ENCODE assay signal across 1 cellular context in the genomic region with DNA sequence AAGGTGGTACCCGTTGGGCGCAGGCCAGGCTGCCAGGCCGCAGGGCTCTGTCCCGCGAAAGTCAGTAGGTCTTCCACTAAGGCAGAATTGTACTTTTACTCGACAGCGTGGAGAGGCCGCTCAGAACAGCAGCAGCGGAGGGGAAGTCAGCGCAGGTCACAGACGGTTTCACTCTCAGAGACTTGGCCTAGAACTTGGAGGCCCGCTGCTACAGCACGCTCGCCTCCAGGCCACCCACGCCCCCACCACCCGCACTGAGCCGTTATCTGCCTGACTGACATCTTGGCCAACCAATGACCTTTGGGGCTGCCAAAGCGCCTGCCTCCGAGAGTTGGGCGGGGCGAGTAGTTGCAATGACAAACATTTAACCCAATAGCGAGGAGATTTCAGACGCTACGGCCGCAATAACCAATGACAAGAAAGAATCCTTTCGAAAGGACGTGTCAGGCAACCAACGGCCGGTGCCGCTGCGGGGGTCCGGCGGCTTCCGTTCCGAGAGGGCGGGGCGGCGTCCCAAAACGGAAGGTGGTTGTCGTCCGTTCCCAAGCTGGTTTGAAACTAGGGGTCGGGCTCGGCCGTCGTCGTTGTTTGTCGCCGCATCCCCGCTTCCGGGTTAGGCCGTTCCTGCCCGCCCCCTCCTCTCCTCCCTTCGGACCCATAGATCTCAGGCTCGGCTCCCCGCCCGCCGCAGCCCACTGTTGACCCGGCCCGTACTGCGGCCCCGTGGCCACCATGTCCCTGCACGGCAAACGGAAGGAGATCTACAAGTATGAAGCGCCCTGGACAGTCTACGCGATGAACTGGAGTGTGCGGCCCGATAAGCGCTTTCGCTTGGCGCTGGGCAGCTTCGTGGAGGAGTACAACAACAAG.
TF ChIP-seq lines count a peak whose summit lies in the region.

A gene with protein sequence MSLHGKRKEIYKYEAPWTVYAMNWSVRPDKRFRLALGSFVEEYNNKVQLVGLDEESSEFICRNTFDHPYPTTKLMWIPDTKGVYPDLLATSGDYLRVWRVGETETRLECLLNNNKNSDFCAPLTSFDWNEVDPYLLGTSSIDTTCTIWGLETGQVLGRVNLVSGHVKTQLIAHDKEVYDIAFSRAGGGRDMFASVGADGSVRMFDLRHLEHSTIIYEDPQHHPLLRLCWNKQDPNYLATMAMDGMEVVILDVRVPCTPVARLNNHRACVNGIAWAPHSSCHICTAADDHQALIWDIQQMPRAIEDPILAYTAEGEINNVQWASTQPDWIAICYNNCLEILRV (plus strand): TSS at position 532 of the 870 bp plus-strand sequence. CDS start 201 bp downstream, at position 733.

TF ChIP-seq in HepG2, 621 proteins besides CTCF, POLR2A, EP300 and RAD21 (continued from another document and continues in another):
- TF ChIP-seq, protein P1, sequence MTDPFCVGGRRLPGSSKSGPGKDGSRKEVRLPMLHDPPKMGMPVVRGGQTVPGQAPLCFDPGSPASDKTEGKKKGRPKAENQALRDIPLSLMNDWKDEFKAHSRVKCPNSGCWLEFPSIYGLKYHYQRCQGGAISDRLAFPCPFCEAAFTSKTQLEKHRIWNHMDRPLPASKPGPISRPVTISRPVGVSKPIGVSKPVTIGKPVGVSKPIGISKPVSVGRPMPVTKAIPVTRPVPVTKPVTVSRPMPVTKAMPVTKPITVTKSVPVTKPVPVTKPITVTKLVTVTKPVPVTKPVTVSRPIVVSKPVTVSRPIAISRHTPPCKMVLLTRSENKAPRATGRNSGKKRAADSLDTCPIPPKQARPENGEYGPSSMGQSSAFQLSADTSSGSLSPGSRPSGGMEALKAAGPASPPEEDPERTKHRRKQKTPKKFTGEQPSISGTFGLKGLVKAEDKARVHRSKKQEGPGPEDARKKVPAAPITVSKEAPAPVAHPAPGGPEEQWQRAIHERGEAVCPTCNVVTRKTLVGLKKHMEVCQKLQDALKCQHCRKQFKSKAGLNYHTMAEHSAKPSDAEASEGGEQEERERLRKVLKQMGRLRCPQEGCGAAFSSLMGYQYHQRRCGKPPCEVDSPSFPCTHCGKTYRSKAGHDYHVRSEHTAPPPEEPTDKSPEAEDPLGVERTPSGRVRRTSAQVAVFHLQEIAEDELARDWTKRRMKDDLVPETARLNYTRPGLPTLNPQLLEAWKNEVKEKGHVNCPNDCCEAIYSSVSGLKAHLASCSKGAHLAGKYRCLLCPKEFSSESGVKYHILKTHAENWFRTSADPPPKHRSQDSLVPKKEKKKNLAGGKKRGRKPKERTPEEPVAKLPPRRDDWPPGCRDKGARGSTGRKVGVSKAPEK (CRISPR knock-in tag; IDR thresholded peaks at IDR 0.05; ENCODE audit: borderline replicate concordance), result no peak
- TF ChIP-seq HNRNPLL (IDR thresholded peaks at IDR 0.05; ENCODE audit: low read depth, low read length, poor library complexity, severe bottlenecking) (peak; percentile 84), GZF1 (CRISPR knock-in tag; IDR thresholded peaks at IDR 0.05) (peak; percentile 84), ZNF235 (CRISPR knock-in tag; IDR thresholded peaks at IDR 0.05; ENCODE audit: borderline replicate concordance) (no peak; the same call in 1 of the 2 replicates), ZMYM3 (CRISPR knock-in tag; IDR thresholded peaks at IDR 0.05) (peak; percentile 48; the same call in 1 of the 2 replicates), ATAD3A (CRISPR knock-in tag; IDR thresholded peaks at IDR 0.05) (no peak), ZNF367 (CRISPR knock-in tag; IDR thresholded peaks at IDR 0.05; ENCODE audit: borderline replicate concordance) (peak; percentile 75), ZNF570 (CRISPR knock-in tag; IDR thresholded peaks at IDR 0.05; ENCODE audit: borderline replicate concordance) (0 out of 2 replicates have a peak, but pooled peaks have one; percentile 21), KLF16 (CRISPR knock-in tag; IDR thresholded peaks at IDR 0.05) (peak in 1 of 2 experiments; percentile 87; a peak in 2 of 4 replicates), ZNF749 (CRISPR knock-in tag; IDR thresholded peaks at IDR 0.05; ENCODE audit: borderline replicate concordance) (0 out of 2 replicates have a peak, but pooled peaks have one; percentile 48), DPF2 (CRISPR knock-in tag; IDR thresholded peaks at IDR 0.05; ENCODE audit: borderline replicate concordance, low read depth) (no peak), SALL2 (CRISPR knock-in tag; IDR thresholded peaks at IDR 0.05) (peak; percentile 90; the same call in 1 of the 2 replicates), ZSCAN12 (CRISPR knock-in tag; IDR thresholded peaks at IDR 0.05) (peak; percentile 27; the same call in 1 of the 2 replicates), ZSCAN9 (CRISPR knock-in tag; IDR thresholded peaks at IDR 0.05; ENCODE audit: borderline replicate concordance) (peak; percentile 67; the same call in 1 of the 2 replicates), ZNF326 (CRISPR knock-in tag; IDR thresholded peaks at IDR 0.05; ENCODE audit: borderline replicate concordance) (0 out of 2 replicates have a peak, but pooled peaks have one; percentile 64), HNRNPK (IDR thresholded peaks at IDR 0.05; ENCODE audit: low read depth, low read length, poor library complexity, severe bottlenecking) (peak; percentile 45), HOXA3 (CRISPR knock-in tag; IDR thresholded peaks at IDR 0.05) (peak; percentile 73), ZNF3 (CRISPR knock-in tag; IDR thresholded peaks at IDR 0.05) (0 out of 2 replicates have a peak, but pooled peaks have one; percentile 2), ZBTB42 (CRISPR knock-in tag; IDR thresholded peaks at IDR 0.05) (no peak), SP2 (CRISPR knock-in tag; IDR thresholded peaks at IDR 0.05) (peak; percentile 99), ZFX (CRISPR knock-in tag; IDR thresholded peaks at IDR 0.05; ENCODE audit: low read depth) (peak; percentile 98), PHF21A (CRISPR knock-in tag; IDR thresholded peaks at IDR 0.05) (peak; percentile 61), ZNF556 (CRISPR knock-in tag; IDR thresholded peaks at IDR 0.05; ENCODE audit: borderline replicate concordance) (peak; percentile 90; the same call in 1 of the 2 replicates), NR3C1 (CRISPR knock-in tag; IDR thresholded peaks at IDR 0.05) (0 out of 2 replicates have a peak, but pooled peaks have one; percentile 15), MAFG (CRISPR knock-in tag; IDR thresholded peaks at IDR 0.05) (no peak), ZNF563 (CRISPR knock-in tag; IDR thresholded peaks at IDR 0.05) (no peak; the same call in none of the 2 replicates), KLF13 (CRISPR knock-in tag; IDR thresholded peaks at IDR 0.05) (no peak; the same call in 1 of the 2 replicates), NR2F1 (CRISPR knock-in tag; IDR thresholded peaks at IDR 0.05) (peak in 1 of 2 experiments; percentile 24; a peak in 1 of 4 replicates), RARA (CRISPR knock-in tag; IDR thresholded peaks at IDR 0.05) (peak; percentile 80), ZNF841 (CRISPR knock-in tag; IDR thresholded peaks at IDR 0.05; ENCODE audit: borderline replicate concordance) (no peak), ZNF232 (CRISPR knock-in tag; IDR thresholded peaks at IDR 0.05; ENCODE audit: borderline replicate concordance) (peak; percentile 88; the same call in 1 of the 2 replicates), MAFF (IDR thresholded peaks at IDR 0.05; ENCODE audit: low read depth, low read length) (no peak), STAG1 (CRISPR knock-in tag; IDR thresholded peaks at IDR 0.05) (peak; percentile 28)
- TF ChIP-seq, protein P2, sequence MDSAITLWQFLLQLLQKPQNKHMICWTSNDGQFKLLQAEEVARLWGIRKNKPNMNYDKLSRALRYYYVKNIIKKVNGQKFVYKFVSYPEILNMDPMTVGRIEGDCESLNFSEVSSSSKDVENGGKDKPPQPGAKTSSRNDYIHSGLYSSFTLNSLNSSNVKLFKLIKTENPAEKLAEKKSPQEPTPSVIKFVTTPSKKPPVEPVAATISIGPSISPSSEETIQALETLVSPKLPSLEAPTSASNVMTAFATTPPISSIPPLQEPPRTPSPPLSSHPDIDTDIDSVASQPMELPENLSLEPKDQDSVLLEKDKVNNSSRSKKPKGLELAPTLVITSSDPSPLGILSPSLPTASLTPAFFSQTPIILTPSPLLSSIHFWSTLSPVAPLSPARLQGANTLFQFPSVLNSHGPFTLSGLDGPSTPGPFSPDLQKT (CRISPR knock-in tag; IDR thresholded peaks at IDR 0.05; ENCODE audit: borderline replicate concordance), result no peak; the same call in 1 of the 2 replicates
- TF ChIP-seq, protein P3, sequence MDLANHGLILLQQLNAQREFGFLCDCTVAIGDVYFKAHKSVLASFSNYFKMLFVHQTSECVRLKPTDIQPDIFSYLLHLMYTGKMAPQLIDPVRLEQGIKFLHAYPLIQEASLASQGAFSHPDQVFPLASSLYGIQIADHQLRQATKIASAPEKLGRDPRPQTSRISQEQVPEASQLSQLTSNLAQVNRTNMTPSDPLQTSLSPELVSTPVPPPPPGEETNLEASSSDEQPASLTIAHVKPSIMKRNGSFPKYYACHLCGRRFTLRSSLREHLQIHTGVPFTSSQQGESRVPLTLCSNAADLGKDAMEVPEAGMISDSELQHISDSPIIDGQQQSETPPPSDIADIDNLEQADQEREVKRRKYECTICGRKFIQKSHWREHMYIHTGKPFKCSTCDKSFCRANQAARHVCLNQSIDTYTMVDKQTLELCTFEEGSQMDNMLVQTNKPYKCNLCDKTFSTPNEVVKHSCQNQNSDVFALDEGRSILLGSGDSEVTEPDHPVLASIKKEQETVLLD (CRISPR knock-in tag; IDR thresholded peaks at IDR 0.05; ENCODE audit: low read depth), result 0 out of 2 replicates have a peak, but pooled peaks have one; percentile 85
- TF ChIP-seq, protein P4, sequence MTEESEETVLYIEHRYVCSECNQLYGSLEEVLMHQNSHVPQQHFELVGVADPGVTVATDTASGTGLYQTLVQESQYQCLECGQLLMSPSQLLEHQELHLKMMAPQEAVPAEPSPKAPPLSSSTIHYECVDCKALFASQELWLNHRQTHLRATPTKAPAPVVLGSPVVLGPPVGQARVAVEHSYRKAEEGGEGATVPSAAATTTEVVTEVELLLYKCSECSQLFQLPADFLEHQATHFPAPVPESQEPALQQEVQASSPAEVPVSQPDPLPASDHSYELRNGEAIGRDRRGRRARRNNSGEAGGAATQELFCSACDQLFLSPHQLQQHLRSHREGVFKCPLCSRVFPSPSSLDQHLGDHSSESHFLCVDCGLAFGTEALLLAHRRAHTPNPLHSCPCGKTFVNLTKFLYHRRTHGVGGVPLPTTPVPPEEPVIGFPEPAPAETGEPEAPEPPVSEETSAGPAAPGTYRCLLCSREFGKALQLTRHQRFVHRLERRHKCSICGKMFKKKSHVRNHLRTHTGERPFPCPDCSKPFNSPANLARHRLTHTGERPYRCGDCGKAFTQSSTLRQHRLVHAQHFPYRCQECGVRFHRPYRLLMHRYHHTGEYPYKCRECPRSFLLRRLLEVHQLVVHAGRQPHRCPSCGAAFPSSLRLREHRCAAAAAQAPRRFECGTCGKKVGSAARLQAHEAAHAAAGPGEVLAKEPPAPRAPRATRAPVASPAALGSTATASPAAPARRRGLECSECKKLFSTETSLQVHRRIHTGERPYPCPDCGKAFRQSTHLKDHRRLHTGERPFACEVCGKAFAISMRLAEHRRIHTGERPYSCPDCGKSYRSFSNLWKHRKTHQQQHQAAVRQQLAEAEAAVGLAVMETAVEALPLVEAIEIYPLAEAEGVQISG (CRISPR knock-in tag; IDR thresholded peaks at IDR 0.05), result peak; percentile 82
- TF ChIP-seq, protein P5, sequence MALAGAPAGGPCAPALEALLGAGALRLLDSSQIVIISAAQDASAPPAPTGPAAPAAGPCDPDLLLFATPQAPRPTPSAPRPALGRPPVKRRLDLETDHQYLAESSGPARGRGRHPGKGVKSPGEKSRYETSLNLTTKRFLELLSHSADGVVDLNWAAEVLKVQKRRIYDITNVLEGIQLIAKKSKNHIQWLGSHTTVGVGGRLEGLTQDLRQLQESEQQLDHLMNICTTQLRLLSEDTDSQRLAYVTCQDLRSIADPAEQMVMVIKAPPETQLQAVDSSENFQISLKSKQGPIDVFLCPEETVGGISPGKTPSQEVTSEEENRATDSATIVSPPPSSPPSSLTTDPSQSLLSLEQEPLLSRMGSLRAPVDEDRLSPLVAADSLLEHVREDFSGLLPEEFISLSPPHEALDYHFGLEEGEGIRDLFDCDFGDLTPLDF (CRISPR knock-in tag; IDR thresholded peaks at IDR 0.05), result peak; percentile 79
- TF ChIP-seq, protein P6, sequence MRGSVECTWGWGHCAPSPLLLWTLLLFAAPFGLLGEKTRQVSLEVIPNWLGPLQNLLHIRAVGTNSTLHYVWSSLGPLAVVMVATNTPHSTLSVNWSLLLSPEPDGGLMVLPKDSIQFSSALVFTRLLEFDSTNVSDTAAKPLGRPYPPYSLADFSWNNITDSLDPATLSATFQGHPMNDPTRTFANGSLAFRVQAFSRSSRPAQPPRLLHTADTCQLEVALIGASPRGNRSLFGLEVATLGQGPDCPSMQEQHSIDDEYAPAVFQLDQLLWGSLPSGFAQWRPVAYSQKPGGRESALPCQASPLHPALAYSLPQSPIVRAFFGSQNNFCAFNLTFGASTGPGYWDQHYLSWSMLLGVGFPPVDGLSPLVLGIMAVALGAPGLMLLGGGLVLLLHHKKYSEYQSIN (CRISPR knock-in tag; IDR thresholded peaks at IDR 0.05; ENCODE audit: borderline replicate concordance), result no peak
- TF ChIP-seq, protein P7, sequence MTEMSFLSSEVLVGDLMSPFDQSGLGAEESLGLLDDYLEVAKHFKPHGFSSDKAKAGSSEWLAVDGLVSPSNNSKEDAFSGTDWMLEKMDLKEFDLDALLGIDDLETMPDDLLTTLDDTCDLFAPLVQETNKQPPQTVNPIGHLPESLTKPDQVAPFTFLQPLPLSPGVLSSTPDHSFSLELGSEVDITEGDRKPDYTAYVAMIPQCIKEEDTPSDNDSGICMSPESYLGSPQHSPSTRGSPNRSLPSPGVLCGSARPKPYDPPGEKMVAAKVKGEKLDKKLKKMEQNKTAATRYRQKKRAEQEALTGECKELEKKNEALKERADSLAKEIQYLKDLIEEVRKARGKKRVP (CRISPR knock-in tag; IDR thresholded peaks at IDR 0.05), result peak in 1 of 2 experiments; percentile 38; a peak in 2 of 4 replicates
- TF ChIP-seq, protein P8, sequence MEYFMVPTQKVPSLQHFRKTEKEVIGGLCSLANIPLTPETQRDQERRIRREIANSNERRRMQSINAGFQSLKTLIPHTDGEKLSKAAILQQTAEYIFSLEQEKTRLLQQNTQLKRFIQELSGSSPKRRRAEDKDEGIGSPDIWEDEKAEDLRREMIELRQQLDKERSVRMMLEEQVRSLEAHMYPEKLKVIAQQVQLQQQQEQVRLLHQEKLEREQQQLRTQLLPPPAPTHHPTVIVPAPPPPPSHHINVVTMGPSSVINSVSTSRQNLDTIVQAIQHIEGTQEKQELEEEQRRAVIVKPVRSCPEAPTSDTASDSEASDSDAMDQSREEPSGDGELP (IDR thresholded peaks at IDR 0.05; ENCODE audit: borderline replicate concordance, low read depth), result no peak
- TF ChIP-seq, protein P9, sequence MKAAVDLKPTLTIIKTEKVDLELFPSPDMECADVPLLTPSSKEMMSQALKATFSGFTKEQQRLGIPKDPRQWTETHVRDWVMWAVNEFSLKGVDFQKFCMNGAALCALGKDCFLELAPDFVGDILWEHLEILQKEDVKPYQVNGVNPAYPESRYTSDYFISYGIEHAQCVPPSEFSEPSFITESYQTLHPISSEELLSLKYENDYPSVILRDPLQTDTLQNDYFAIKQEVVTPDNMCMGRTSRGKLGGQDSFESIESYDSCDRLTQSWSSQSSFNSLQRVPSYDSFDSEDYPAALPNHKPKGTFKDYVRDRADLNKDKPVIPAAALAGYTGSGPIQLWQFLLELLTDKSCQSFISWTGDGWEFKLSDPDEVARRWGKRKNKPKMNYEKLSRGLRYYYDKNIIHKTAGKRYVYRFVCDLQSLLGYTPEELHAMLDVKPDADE (CRISPR knock-in tag; IDR thresholded peaks at IDR 0.05), result peak; percentile 93
